16 cellular contexts compared by ENCODE assay signal in genomic region chr5:109922396-109922995, GRCh38.
A peak's percentile ranks its signal among the peaks of the same experiment; 100 is the strongest.
DNase-seq lines count a peak whose midpoint lies in the region; ATAC-seq and TF ChIP-seq lines count a peak whose summit lies in the region.
"Had no signal": no experiment of that assay in that cellular context is flagged by ENCODE, and none has a peak within 500 bp of the region (broad histone marks: within the 10 kb centered on the region; RNA-seq: fewer than 3 reads in every experiment).

No MANE protein-coding gene starts in this region.

- H3K27me3 Mint-ChIP-seq in activated CD4-positive, alpha-beta T cell treated with anti-CD3 and anti-CD28 coated beads, Interleukin-2, amount 10 ng/mL, durations not matched to agents 24 days and 14 days = no peaks in the 10 kb centered on the region
- H3K27me3 Mint-ChIP-seq in activated CD8-positive, alpha-beta T cell treated with anti-CD3 and anti-CD28 coated beads for 36 hours = no peaks in the 10 kb centered on the region

- H3K9me3 ChIP-seq in HEK293 (ENCODE audit: control insufficient read depth, insufficient read depth, low read depth, low read length) = no peaks in the 10 kb centered on the region
- H3K9me3 ChIP-seq in mucosa of descending colon = no peaks in the 10 kb centered on the region
- H3K9me3 ChIP-seq: SK-N-SH, vagina had no signal

- H3K36me3 Mint-ChIP-seq in activated CD4-positive, alpha-beta T cell treated with anti-CD3 and anti-CD28 coated beads, Interleukin-2, amount 10 ng/mL, durations not matched to agents 24 days and 14 days (ENCODE audit: low read depth) = no peaks in the 10 kb centered on the region
- no peaks in the 10 kb centered on the region for H3K36me3 Mint-ChIP-seq in activated CD8-positive, alpha-beta T cell treated with anti-CD3 and anti-CD28 coated beads for 36 hours (ENCODE audit: low read depth)
- H3K36me3 Mint-ChIP-seq: CD14-positive monocyte had no signal

- H3K4me3 ChIP-seq in HEK293 (ENCODE audit: low read depth, low read length) (no peak overlapping the region), mucosa of descending colon (no peak overlapping the region)
- H3K4me3 ChIP-seq: PC-9, vagina had no signal

- H3K4me3 Mint-ChIP-seq in activated CD4-positive, alpha-beta T cell treated with anti-CD3 and anti-CD28 coated beads, Interleukin-2, amount 10 ng/mL, durations not matched to agents 24 days and 14 days = peak overlapping the region; percentile 72
- H3K4me3 Mint-ChIP-seq in activated CD8-positive, alpha-beta T cell treated with anti-CD3 and anti-CD28 coated beads for 36 hours = no peak overlapping the region
- H3K4me3 Mint-ChIP-seq: CD14-positive monocyte had no signal

- H3K4me1 ChIP-seq in HEK293 (ENCODE audit: control insufficient read depth, insufficient read depth, low read length) (no peaks in the 10 kb centered on the region), mucosa of descending colon (ENCODE audit: low read depth) (no peaks in the 10 kb centered on the region)
- H3K4me1 ChIP-seq: vagina had no signal

- peaks cover 9% of the 10 kb centered on the region for H3K9me3 Mint-ChIP-seq in activated CD4-positive, alpha-beta T cell treated with anti-CD3 and anti-CD28 coated beads, Interleukin-2, amount 10 ng/mL, durations not matched to agents 24 days and 14 days
- peaks cover 2% of the 10 kb centered on the region for H3K9me3 Mint-ChIP-seq in activated CD8-positive, alpha-beta T cell treated with anti-CD3 and anti-CD28 coated beads for 36 hours

- peak overlapping the region; percentile 90 for H3K27ac Mint-ChIP-seq in activated CD4-positive, alpha-beta T cell treated with anti-CD3 and anti-CD28 coated beads, Interleukin-2, amount 10 ng/mL, durations not matched to agents 24 days and 14 days
- H3K27ac Mint-ChIP-seq in activated CD8-positive, alpha-beta T cell treated with anti-CD3 and anti-CD28 coated beads for 36 hours = peak overlapping the region; percentile 86
- H3K27ac Mint-ChIP-seq: CD14-positive monocyte had no signal

- peak; percentile 37 for ATAC-seq in activated CD8-positive, alpha-beta T cell treated with anti-CD3 and anti-CD28 coated beads for 36 hours
- peak; percentile 31 for ATAC-seq in mucosa of descending colon

- TF ChIP-seq CTCF in HEK293 (tag by site-specific recombination; IDR thresholded peaks at IDR 0.05) (no peak), mucosa of descending colon (IDR thresholded peaks at IDR 0.05) (no peak)
- TF ChIP-seq CTCF in activated CD8-positive, alpha-beta T cell treated with anti-CD3 and anti-CD28 coated beads for 36 hours (IDR thresholded peaks at IDR 0.05) = no peak

- intact Hi-C loops in activated CD4-positive, alpha-beta T cell treated with anti-CD3 and anti-CD28 coated beads, Interleukin-2, amount 10 ng/mL, durations not matched to agents 24 days and 14 days (cut with micrococcal nuclease) = loop anchor here (5.0 kb wide), 2 partner anchors 165 to 230 kb away; no protein-coding TSS in a partner anchor
- intact Hi-C loops in activated CD8-positive, alpha-beta T cell treated with anti-CD3 and anti-CD28 coated beads for 36 hours (cut with micrococcal nuclease) = no loop called here
- intact Hi-C loops in mucosa of descending colon (cut with DNase I, micrococcal nuclease) = no loop called here

- no peak overlapping the region for H3K27ac ChIP-seq in HEK293 (ENCODE audit: extremely low read depth, low read depth, low read length)
- H3K27ac ChIP-seq: PC-9, vagina had no signal

- peak; percentile 66 for DNase-seq in activated CD4-positive, alpha-beta T cell treated with anti-CD3 and anti-CD28 coated beads, Interleukin-2, amount 10 ng/mL, durations not matched to agents 24 days and 14 days
- no peak for DNase-seq in activated CD4-positive, alpha-beta T cell treated with anti-CD3 and anti-CD28 coated beads, Interleukin-2, amount 50 U/mL, for 4 hours
- peak; percentile 40 for DNase-seq in activated CD8-positive, alpha-beta T cell treated with anti-CD3 and anti-CD28 coated beads for 36 hours
- DNase-seq in mucosa of descending colon (no peak), HT-29 (ENCODE audit: low spot score) (no peak), LoVo (ENCODE audit: low spot score) (no peak), Ammon's horn (ENCODE audit: low spot score) (no peak)
- DNase-seq: anterior cingulate cortex, NCI-H2029, NCI-H526, PC-9, posterior cingulate gyrus, SK-N-SH had no signal

- POLR2A ChIA-PET in HEK293 (lab: Yijun Ruan, JAX) = no interaction called here
- POLR2A ChIA-PET in activated CD8-positive, alpha-beta T cell treated with anti-CD3 and anti-CD28 coated beads for 36 hours (lab: Charles Lee) = interaction anchor here (1.0 to 1.6 kb wide), 3 partner anchors 31 to 232 kb away, joined by 4 to 6 read pairs (median 4); partner anchors contain the start of gene MAN2A1

- peaks cover 26% of the 10 kb centered on the region for H3K4me1 Mint-ChIP-seq in activated CD4-positive, alpha-beta T cell treated with anti-CD3 and anti-CD28 coated beads, Interleukin-2, amount 10 ng/mL, durations not matched to agents 24 days and 14 days
- H3K4me1 Mint-ChIP-seq in activated CD8-positive, alpha-beta T cell treated with anti-CD3 and anti-CD28 coated beads for 36 hours (ENCODE audit: low read depth) = peaks cover 32% of the 10 kb centered on the region
- H3K4me1 Mint-ChIP-seq: CD14-positive monocyte had no signal

- CTCF ChIA-PET in HEK293 (lab: Yijun Ruan, JAX) = no interaction called here
- CTCF ChIA-PET in activated CD8-positive, alpha-beta T cell treated with anti-CD3 and anti-CD28 coated beads for 36 hours (lab: Charles Lee) = interaction anchor here (0.7 to 1.6 kb wide), 5 partner anchors 14 to 230 kb away, joined by 3 to 6 read pairs (median 4); no protein-coding TSS in a partner anchor

- H3K36me3 ChIP-seq in HEK293 (ENCODE audit: control insufficient read depth in 2 of 2, insufficient read depth in 1 of 2, low read length in 2 of 2) (no peaks in the 10 kb centered on the region), mucosa of descending colon (ENCODE audit: low read depth) (no peaks in the 10 kb centered on the region)
- H3K36me3 ChIP-seq: vagina had no signal

TF ChIP-seq in HEK293, 187 proteins besides CTCF, POLR2A, EP300 and RAD21:
- no peak for TF ChIP-seq ZFP69B (tag by site-specific recombination; IDR thresholded peaks at IDR 0.05)
- 0 out of 2 replicates have a peak, but pooled peaks have one; percentile 10 for TF ChIP-seq ZFHX2 (tag by site-specific recombination; conservative IDR thresholded peaks at IDR 0.05)
- TF ChIP-seq EGR2 (tag by site-specific recombination; IDR thresholded peaks at IDR 0.05; ENCODE audit: low read depth) = peak; percentile 32; the same call in 1 of the 2 replicates

Comparison
In these comparisons a context has a peak if more than half of its experiments do, and no peak if none do; other contexts are left out.
1. DNase-seq: peak in activated CD4-positive, alpha-beta T cell treated with anti-CD3 and anti-CD28 coated beads, Interleukin-2, amount 10 ng/mL, durations not matched to agents 24 days and 14 days (single experiment) and activated CD8-positive, alpha-beta T cell treated with anti-CD3 and anti-CD28 coated beads for 36 hours (single experiment); none in activated CD4-positive, alpha-beta T cell treated with anti-CD3 and anti-CD28 coated beads, Interleukin-2, amount 50 U/mL, for 4 hours (0 of 2), mucosa of descending colon (0 of 3), HT-29 (single experiment), LoVo (single experiment) and Ammon's horn (single experiment).